8 cellular contexts compared by ENCODE assay signal in genomic region chr6:105810105-105810921, GRCh38.
DNase-seq lines count a peak whose midpoint lies in the region; ATAC-seq and TF ChIP-seq lines count a peak whose summit lies in the region.

No MANE protein-coding gene starts in this region.

- in situ Hi-C loops in KBM-7 (cut with MboI; ENCODE audit: low pct_unique_long_range_greater_than_20kb, low sequenced_read_pairs), result no loop called here

- DNase-seq in CD1c-positive myeloid dendritic cell (ENCODE audit: extremely low spot score), result peak; percentile 64
- peak; percentile 95 for DNase-seq in KBM-7
- DNase-seq in activated CD4-positive, alpha-beta T cell treated with anti-CD3 and anti-CD28 coated beads for 4 hours, result peak; percentile 38 to 50
- peak; percentile 38 for DNase-seq in fibroblast of pulmonary artery (ENCODE audit: low read depth)
- peak; percentile 43 to 55 (median 44) for DNase-seq in stimulated activated CD4-positive, alpha-beta T cell treated with anti-CD3 and anti-CD28 coated beads, Interleukin-12 subunit alpha, Interleukin-12 subunit beta, amount 100 ng/mL, for 48 hours (ENCODE audit: low read depth in 2 of 3, low spot score in 1 of 3)
- DNase-seq in NCI-H2196 (lab: John Stamatoyannopoulos, UW; ENCODE audit: unreplicated experiment), result no peak
- DNase-seq in cerebellar cortex (ENCODE audit: low spot score), result no peak

- ATAC-seq in GM21360 (IDR thresholded peaks at IDR 0.05; ENCODE audit: unreplicated experiment), result peak; percentile 81

- no peak overlapping the region for H3K4me3 ChIP-seq in fibroblast of pulmonary artery (replicated peaks; ENCODE audit: low read depth, low read length)

- no peak for TF ChIP-seq CTCF in fibroblast of pulmonary artery (IDR thresholded peaks at IDR 0.05; ENCODE audit: low read length, missing control alignments)

Comparison
In these comparisons a context has a peak if more than half of its experiments do, and no peak if none do; other contexts are left out.
1. DNase-seq: peak in CD1c-positive myeloid dendritic cell (single experiment), KBM-7 (single experiment), activated CD4-positive, alpha-beta T cell treated with anti-CD3 and anti-CD28 coated beads for 4 hours (2 of 2), fibroblast of pulmonary artery (single experiment) and stimulated activated CD4-positive, alpha-beta T cell treated with anti-CD3 and anti-CD28 coated beads, Interleukin-12 subunit alpha, Interleukin-12 subunit beta, amount 100 ng/mL, for 48 hours (3 of 3); none in NCI-H2196 (single experiment) and cerebellar cortex (single experiment).